Comparison of ENCODE assay signal across 1 cellular context in the genomic region with DNA sequence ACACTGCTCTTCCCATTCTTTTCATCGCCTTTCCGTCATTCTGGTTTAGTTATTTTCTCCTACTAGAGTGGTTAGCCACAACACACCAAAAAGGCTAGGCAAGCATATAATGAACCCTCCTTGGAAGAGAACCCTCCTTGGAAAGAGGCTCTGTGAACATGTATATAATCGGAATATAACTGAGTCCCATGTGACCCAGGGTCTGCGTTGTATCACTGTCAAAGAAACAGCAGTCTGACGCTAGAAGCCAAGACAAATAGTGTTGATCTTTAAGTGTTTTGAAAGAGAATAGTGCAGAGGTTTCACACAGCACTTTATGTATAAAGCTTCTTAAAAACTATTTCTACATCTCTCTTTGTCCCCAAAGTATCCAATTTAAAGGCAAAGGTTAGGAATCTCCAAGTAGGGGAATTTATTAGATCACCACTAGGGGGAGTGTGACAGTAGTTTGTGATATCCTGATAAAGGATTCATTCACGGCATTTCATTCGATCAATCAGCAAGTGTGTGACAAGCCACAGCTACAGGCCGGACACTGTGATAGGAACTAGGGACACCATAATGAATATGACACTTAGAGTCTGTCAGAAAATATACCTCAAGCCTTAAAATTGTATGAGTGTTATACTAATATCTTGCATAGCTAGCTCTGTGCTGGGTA.
TF ChIP-seq lines count a peak whose summit lies in the region.

No MANE protein-coding gene starts in this region.

TF ChIP-seq in H1, 55 proteins besides CTCF, POLR2A, EP300 and RAD21:
- TF ChIP-seq RXRA (IDR thresholded peaks at IDR 0.05; ENCODE audit: insufficient read depth, low read depth, low read length), result no peak
- no peak for TF ChIP-seq CEBPB (IDR thresholded peaks at IDR 0.05; ENCODE audit: low read depth, low read length)
